1 cellular context compared by ENCODE assay signal in genomic region chr20:9375221-9375681, GRCh38.
TF ChIP-seq lines count a peak whose summit lies in the region.

No MANE protein-coding gene starts in this region.

TF ChIP-seq in IMR-90, 13 proteins besides CTCF, POLR2A, EP300 and RAD21:
- TF ChIP-seq RFX5 (IDR thresholded peaks at IDR 0.05; ENCODE audit: low read depth, low read length) (no peak), CEBPB (IDR thresholded peaks at IDR 0.05; ENCODE audit: low read depth, low read length) (peak; percentile 80)
TF ChIP-seq in IMR-90: peak in this region for 1.
